In the genomic region with DNA sequence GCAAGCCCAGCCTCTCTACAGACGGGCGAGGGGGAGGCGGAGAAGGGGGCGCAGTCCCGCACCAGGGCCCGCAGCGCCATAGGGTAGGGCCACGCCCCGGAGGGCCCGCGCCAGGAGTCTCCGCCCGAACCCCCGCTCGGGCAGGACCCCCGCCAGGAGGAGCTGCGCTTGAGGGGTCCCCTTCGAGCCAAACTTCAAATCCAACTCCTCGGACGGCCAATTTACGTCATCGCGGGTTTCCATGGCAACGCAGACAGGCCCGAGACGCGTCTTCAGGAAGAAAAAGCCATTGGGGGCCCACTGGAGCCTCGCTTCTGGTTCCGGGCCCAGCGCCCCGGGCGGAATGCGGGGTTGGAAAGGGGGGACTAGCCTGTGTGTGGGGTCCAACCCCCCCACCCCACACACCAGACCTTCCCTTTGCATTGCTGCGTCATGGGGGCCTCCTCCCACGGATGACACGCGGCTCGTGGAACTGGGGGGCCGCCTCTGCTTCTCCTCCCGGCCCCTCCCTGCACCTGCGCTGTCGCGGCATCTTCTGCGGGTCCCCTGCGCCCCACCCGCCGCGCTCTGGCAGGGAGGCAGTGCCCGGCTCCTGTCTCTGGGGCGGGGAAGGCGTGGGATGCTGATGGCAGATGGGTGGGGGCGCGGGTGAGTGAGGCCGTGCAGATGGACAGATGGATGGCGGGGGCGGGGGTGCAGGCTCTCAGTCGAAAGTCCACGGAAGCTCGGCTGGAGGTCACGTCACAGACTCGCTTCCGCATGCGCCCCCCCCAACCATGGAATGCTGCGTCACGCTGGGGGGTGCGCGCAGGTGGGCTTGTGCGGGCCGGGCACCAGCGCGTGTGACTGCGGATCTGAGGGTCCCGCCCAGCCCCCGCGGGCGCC, we compare ENCODE assay signal across 8 cellular contexts. TPM values are rescaled to one million over a fixed set of nuclear protein-coding genes. Genes with fewer than 3 reads are reported as not detected.
DNase-seq lines count a peak whose midpoint lies in the region; FAIRE-seq and TF ChIP-seq lines count a peak whose summit lies in the region.

No MANE protein-coding gene starts in this region.

- DNase-seq in GM20000 (ENCODE audit: low spot score) = peak; percentile 83
- DNase-seq in activated CD4-positive, CD25-positive, alpha-beta regulatory T cell treated with anti-CD3 and anti-CD28 coated beads, Interleukin-2, amount 50 U/mL, for 16 hours (ENCODE audit: low read depth, low spot score) = peak; percentile 55
- no peak for DNase-seq in bronchial epithelial cell (ENCODE audit: low read depth)
- peak; percentile 69 for DNase-seq in iris pigment epithelial cell (ENCODE audit: low read depth)
- peak; percentile 56 to 59 for DNase-seq in stimulated activated CD4-positive, alpha-beta T cell treated with anti-CD3 and anti-CD28 coated beads, Interleukin-15, amount 100 ng/mL, for 48 hours (ENCODE audit: low read depth in 2 of 2)
- DNase-seq in COR-L47 (lab: John Stamatoyannopoulos, UW) = no peak
- DNase-seq in OCI-M2 (lab: John Stamatoyannopoulos, UW; ENCODE audit: unreplicated experiment) = no peak
- DNase-seq in lower leg skin (ENCODE audit: low spot score in 2 of 2) = no peak

- WGBS in lower leg skin, 2 donors = 0 to 2% methylated on average over 5 to 46 of the region's 76 CpGs

- intact Hi-C loops in lower leg skin (cut with DNase I; ENCODE audit: low total_unique reads) = loop anchor here (10.0 kb wide), 1 partner anchor 189 kb away; a partner anchor contains a TSS

- H3K36me3 ChIP-seq in bronchial epithelial cell (ENCODE audit: control insufficient read depth, insufficient read depth, low read length) = no peaks in the 10 kb centered on the region

- TF ChIP-seq CTCF in GM20000 (IDR thresholded peaks at IDR 0.05; ENCODE audit: extremely low read depth, missing control alignments) (no peak), bronchial epithelial cell (IDR thresholded peaks at IDR 0.05; ENCODE audit: insufficient read depth, low read length, severe bottlenecking) (no peak), lower leg skin (IDR thresholded peaks at IDR 0.05) (no peak)

- FAIRE-seq in bronchial epithelial cell (lab: Jason Lieb, UNC) = no peak

- no peak for TF ChIP-seq POLR2A in lower leg skin (IDR thresholded peaks at IDR 0.05)

- peaks cover 33% of the 10 kb centered on the region for H3K27me3 ChIP-seq in bronchial epithelial cell (ENCODE audit: control insufficient read depth, insufficient read depth, low read length)

- H3K4me3 ChIP-seq in bronchial epithelial cell (ENCODE audit: low read depth, low read length) (peak overlapping the region; percentile 8), lower leg skin (ENCODE audit: low read depth, poor library complexity, severe bottlenecking) (no peak overlapping the region)

RNA-seq across cellular contexts. Expression of a gene that starts 1.2 kb away (rescaled TPM):
- total RNA-seq in bronchial epithelial cell (not detected in 2 replicates), lower leg skin (not detected)

RNA-seq across cellular contexts. Expression of a gene that starts 11.7 kb away (rescaled TPM):
- total RNA-seq in bronchial epithelial cell (not detected in 2 replicates), lower leg skin (not detected)

RNA-seq across cellular contexts. Expression of a gene that starts 22.3 kb away (rescaled TPM):
- total RNA-seq in bronchial epithelial cell (16.8 and 23.2 TPM in 2 replicates), lower leg skin (10 to 100 TPM; 11.1 to 15.8 (median 15.0) TPM)

RNA-seq across cellular contexts. Expression of a gene that starts 26.8 kb away (rescaled TPM):
- total RNA-seq in bronchial epithelial cell (16.4 and 23.2 TPM in 2 replicates), lower leg skin (10 to 100 TPM; 15.8 to 30.3 (median 22.0) TPM)

RNA-seq across cellular contexts. Expression of a gene that starts 26.8 kb away (rescaled TPM):
- total RNA-seq in bronchial epithelial cell (42.4 and 43.3 TPM in 2 replicates), lower leg skin (10 to 100 TPM; 41.1 to 75.7 (median 43.5) TPM)

Comparison
In these comparisons a context has a peak if more than half of its experiments do, and no peak if none do; other contexts are left out.
1. DNase-seq: peak in GM20000 (single experiment), activated CD4-positive, CD25-positive, alpha-beta regulatory T cell treated with anti-CD3 and anti-CD28 coated beads, Interleukin-2, amount 50 U/mL, for 16 hours (single experiment), iris pigment epithelial cell (single experiment) and stimulated activated CD4-positive, alpha-beta T cell treated with anti-CD3 and anti-CD28 coated beads, Interleukin-15, amount 100 ng/mL, for 48 hours (2 of 2); none in bronchial epithelial cell (single experiment), COR-L47 (single experiment), OCI-M2 (single experiment) and lower leg skin (0 of 2).